Comparison of ENCODE assay signal across 33 cellular contexts in genomic region chr2:58879834-58880233, GRCh38.
"Had no signal": no experiment of that assay in that cellular context is flagged by ENCODE, and none has a peak within 500 bp of the region (broad histone marks: within the 10 kb centered on the region; RNA-seq: fewer than 3 reads in every experiment).

No MANE protein-coding gene starts in this region.

- ATAC-seq: activated naive CD4-positive, alpha-beta T cell treated with anti-CD3 and anti-CD28 coated beads, Interleukin-2, amount 50 U/mL, for 72 hours; activated naive CD8-positive, alpha-beta T cell treated with anti-CD3 and anti-CD28 coated beads, Interleukin-2, amount 50 U/mL, for 24 hours; activated T-cell treated with anti-CD3 and anti-CD28 coated beads, Interleukin-2, amount 50 U/mL, for 4 hours; activated T-cell treated with anti-CD3 and anti-CD28 coated beads, Interleukin-2, amount 50 U/mL, for 72 hours; activated T-helper 17 cell treated with anti-CD3 and anti-CD28 coated beads, Interleukin-2, amount 50 U/mL, for 72 hours; body of pancreas had no signal

- H3K27ac ChIP-seq: adrenal gland, ascending aorta, body of pancreas, brain microvascular endothelial cell, breast epithelium, cardiac muscle cell had no signal

- H3K9me3 ChIP-seq: adrenal gland, ascending aorta, body of pancreas, breast epithelium had no signal

- H3K36me3 ChIP-seq: adrenal gland, ascending aorta, brain microvascular endothelial cell, breast epithelium, cardiac muscle cell had no signal

- FAIRE-seq: astrocyte, bronchial epithelial cell had no signal

- H3K4me3 ChIP-seq: adrenal gland, ascending aorta, body of pancreas, breast epithelium, cardiac muscle cell had no signal

- H3K4me1 ChIP-seq: adrenal gland, ascending aorta, body of pancreas, breast epithelium had no signal

- H3K27me3 ChIP-seq: adrenal gland, ascending aorta, body of pancreas, brain microvascular endothelial cell, breast epithelium, cardiac muscle cell had no signal

- DNase-seq: activated effector memory CD4-positive, alpha-beta T cell treated with anti-CD3 and anti-CD28 coated beads, Interleukin-2, amount 50 U/mL, for 16 hours; activated effector memory CD4-positive, alpha-beta T cell treated with Interleukin-2 at 50 U/mL for 16 hours; activated gamma-delta T cell; activated gamma-delta T cell treated with Interleukin-2 at 50 U/mL for 16 hours; activated naive CD4-positive, alpha-beta T cell; activated naive CD4-positive, alpha-beta T cell treated with anti-CD3 and anti-CD28 coated beads for 36 hours; activated naive CD4-positive, alpha-beta T cell treated with anti-CD3 and anti-CD28 coated beads, Interleukin-2, amount 10 ng/mL, durations not matched to agents 7 days and 5 days; activated naive CD4-positive, alpha-beta T cell treated with anti-CD3 and anti-CD28 coated beads, Interleukin-2, amount 50 U/mL, for 16 hours; activated naive CD4-positive, alpha-beta T cell treated with Interleukin-2 at 50 U/mL for 16 hours; activated naive CD8-positive, alpha-beta T cell treated with anti-CD3 and anti-CD28 coated beads for 36 hours; activated naive CD8-positive, alpha-beta T cell treated with anti-CD3 and anti-CD28 coated beads, Interleukin-2, amount 10 ng/mL, durations not matched to agents 7 days and 5 days; activated naive CD8-positive, alpha-beta T cell treated with anti-CD3 and anti-CD28 coated beads, Interleukin-2, amount 50 U/mL, for 24 hours; activated T-cell treated with anti-CD3 and anti-CD28 coated beads, Interleukin-2, amount 50 U/mL, for 24 hours; activated T-cell treated with anti-CD3 and anti-CD28 coated beads, Interleukin-2, amount 50 U/mL, for 4 hours; activated T-cell treated with anti-CD3 and anti-CD28 coated beads, Interleukin-2, amount 50 U/mL, for 48 hours; activated T-cell treated with anti-CD3 and anti-CD28 coated beads, Interleukin-2, amount 50 U/mL, for 72 hours; adrenal gland; amniotic stem cell; amygdala; anterior cingulate cortex; aorta; body of pancreas; brain microvascular endothelial cell; caudate nucleus; central memory CD4-positive, alpha-beta T cell; cerebellar nuclear complex had no signal
